1 cellular context compared by ENCODE assay signal in genomic region chr6:36114798-36115408, GRCh38.
TF ChIP-seq lines count a peak whose summit lies in the region.

No MANE protein-coding gene starts in this region.

TF ChIP-seq in SK-N-SH, 30 proteins besides CTCF, POLR2A, EP300 and RAD21 (continued from another document):
- TF ChIP-seq, protein P1, sequence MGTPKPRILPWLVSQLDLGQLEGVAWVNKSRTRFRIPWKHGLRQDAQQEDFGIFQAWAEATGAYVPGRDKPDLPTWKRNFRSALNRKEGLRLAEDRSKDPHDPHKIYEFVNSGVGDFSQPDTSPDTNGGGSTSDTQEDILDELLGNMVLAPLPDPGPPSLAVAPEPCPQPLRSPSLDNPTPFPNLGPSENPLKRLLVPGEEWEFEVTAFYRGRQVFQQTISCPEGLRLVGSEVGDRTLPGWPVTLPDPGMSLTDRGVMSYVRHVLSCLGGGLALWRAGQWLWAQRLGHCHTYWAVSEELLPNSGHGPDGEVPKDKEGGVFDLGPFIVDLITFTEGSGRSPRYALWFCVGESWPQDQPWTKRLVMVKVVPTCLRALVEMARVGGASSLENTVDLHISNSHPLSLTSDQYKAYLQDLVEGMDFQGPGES (IDR thresholded peaks at IDR 0.05; ENCODE audit: low read depth, low read length), result no peak
- TF ChIP-seq TEAD4 (IDR thresholded peaks at IDR 0.05; ENCODE audit: borderline replicate concordance, insufficient read depth) (no peak), YY1 (IDR thresholded peaks at IDR 0.05; ENCODE audit: low read depth) (no peak), TAF1 (IDR thresholded peaks at IDR 0.05; ENCODE audit: borderline replicate concordance, low read depth, low read length) (no peak), NFIC (IDR thresholded peaks at IDR 0.05; ENCODE audit: borderline replicate concordance) (no peak), SMC3 (IDR thresholded peaks at IDR 0.05; ENCODE audit: low read depth, low read length) (no peak), USF1 (IDR thresholded peaks at IDR 0.05; ENCODE audit: borderline replicate concordance, low read depth) (no peak), EZH2phosphoT487 (IDR thresholded peaks at IDR 0.05; ENCODE audit: borderline replicate concordance, low read depth) (no peak), RXRA (IDR thresholded peaks at IDR 0.05; ENCODE audit: borderline replicate concordance, low read depth) (no peak)
